Comparison of ENCODE assay signal across 8 cellular contexts in the genomic region with DNA sequence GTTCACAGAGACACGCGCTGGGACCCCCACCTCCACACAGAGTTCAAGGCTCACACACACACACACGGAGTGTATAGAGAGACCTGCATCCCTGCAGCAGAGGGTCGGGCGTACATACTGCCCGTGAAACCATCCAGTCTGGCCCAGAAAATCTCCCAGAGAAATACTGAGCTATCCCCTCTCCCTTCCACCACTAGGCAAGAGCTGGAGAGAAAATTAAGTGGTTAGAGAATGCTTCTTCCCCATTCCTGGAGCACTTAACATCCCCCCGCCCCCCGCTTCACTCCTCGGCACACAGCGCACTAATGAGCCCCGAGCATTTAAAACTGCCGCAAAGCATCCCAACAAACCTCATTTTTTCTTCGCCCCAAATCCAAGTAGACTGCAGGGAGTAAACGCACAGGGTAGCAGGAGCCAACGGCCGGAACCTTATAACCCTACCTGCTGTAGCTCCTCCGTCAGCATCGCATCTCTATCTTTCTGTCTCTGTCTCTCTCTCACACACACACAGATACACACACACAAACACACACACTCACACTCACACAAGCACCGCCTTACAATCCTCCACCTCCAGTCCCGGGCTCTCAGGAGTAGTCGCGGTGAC. TPM values are rescaled to one million over a fixed set of nuclear protein-coding genes. Genes with fewer than 3 reads are reported as not detected.
DNase-seq lines count a peak whose midpoint lies in the region; ATAC-seq, FAIRE-seq and TF ChIP-seq lines count a peak whose summit lies in the region.

No MANE protein-coding gene starts in this region.

- H3K4me3 ChIP-seq in BLaER1: peak overlapping the region; percentile 78
- H3K4me3 ChIP-seq in OCI-LY1 (ENCODE audit: low read depth, low read length, poor library complexity, severe bottlenecking): peak overlapping the region; percentile 77
- H3K4me3 ChIP-seq in right lobe of liver: peak overlapping the region; percentile 50 to 70 (median 52)
- peak overlapping the region; percentile 50 to 64 (median 51) for H3K4me3 ChIP-seq in thyroid gland (replicated peaks in 1 of 3)

- DNase-seq in cerebellar cortex (ENCODE audit: low spot score): peak; percentile 3
- DNase-seq in right lobe of liver: peak in 1 of 3 donors; percentile 34
- peak; percentile 38 to 51 for DNase-seq in thyroid gland
- no peak for DNase-seq in HTR-8/SVneo (ENCODE audit: insufficient read length, low spot score)

- H3K4me2 ChIP-seq in BLaER1 (peak overlapping the region; percentile 96), OCI-LY1 (ENCODE audit: low read length) (peak overlapping the region; percentile 84)

- TF ChIP-seq POLR2A in right lobe of liver (IDR thresholded peaks at IDR 0.05) (no peak), thyroid gland (IDR thresholded peaks at IDR 0.05) (no peak)

- 0% methylated on average over 22 of the region's 22 CpGs for WGBS in right lobe of liver (ENCODE audit: insufficient coverage, low coverage, low lambda C conversion rate, missing lambda C conversion rate)
- 0 to 1% methylated on average over 19 to 22 of the region's 22 CpGs for WGBS in thyroid gland, 2 donors

- H3K9me2 ChIP-seq in OCI-LY1 (ENCODE audit: low read depth, low read length): no peaks in the 10 kb centered on the region

- H2AFZ ChIP-seq in OCI-LY1 (ENCODE audit: low read length): no peak overlapping the region

- TF ChIP-seq CTCF in OCI-LY1 (IDR thresholded peaks at IDR 0.05; ENCODE audit: low read length) (no peak; the same call in 1 of the 2 replicates), right lobe of liver (IDR thresholded peaks at IDR 0.05) (no peak), thyroid gland (IDR thresholded peaks at IDR 0.05) (no peak)

- H3K9ac ChIP-seq in BLaER1 (peak overlapping the region; percentile 82), OCI-LY1 (ENCODE audit: low read length) (peak overlapping the region; percentile 75)

- peaks cover 4% of the 10 kb centered on the region; the same call in 1 of the 2 replicates for H3K9me3 ChIP-seq in BLaER1
- no peaks in the 10 kb centered on the region for H3K9me3 ChIP-seq in OCI-LY1 (ENCODE audit: low read length)
- H3K9me3 ChIP-seq in right lobe of liver: no peaks in the 10 kb centered on the region
- H3K9me3 ChIP-seq in thyroid gland: no peaks in the 10 kb centered on the region

- H3K27ac ChIP-seq in BLaER1: peak overlapping the region; percentile 68
- H3K27ac ChIP-seq in OCI-LY1 (ENCODE audit: low read depth, low read length, poor library complexity, severe bottlenecking): peak overlapping the region; percentile 65
- peak overlapping the region; percentile 80 to 95 (median 84) for H3K27ac ChIP-seq in right lobe of liver
- peak overlapping the region; percentile 42 to 99 (median 71) for H3K27ac ChIP-seq in thyroid gland

- H3K4me1 ChIP-seq in BLaER1 (peaks cover 34% of the 10 kb centered on the region), OCI-LY1 (ENCODE audit: insufficient read depth, low read length, severe bottlenecking) (peaks cover 52% of the 10 kb centered on the region), right lobe of liver (peaks cover 0 to 34% (median 15%) of the 10 kb centered on the region in 4 donors), thyroid gland (peaks cover 9 to 14% of the 10 kb centered on the region in 2 donors)

- H3K27me3 ChIP-seq in BLaER1 (no peaks in the 10 kb centered on the region), OCI-LY1 (ENCODE audit: insufficient read depth, low read length) (no peaks in the 10 kb centered on the region), right lobe of liver (no peaks in the 10 kb centered on the region), thyroid gland (no peaks in the 10 kb centered on the region)

- no peaks in the 10 kb centered on the region for H3F3A ChIP-seq in OCI-LY1 (ENCODE audit: insufficient read depth, low read length)

- H3K79me2 ChIP-seq in OCI-LY1 (ENCODE audit: insufficient read depth, low read length): peaks cover 35% of the 10 kb centered on the region

- H3K36me3 ChIP-seq in BLaER1 (peaks cover 30% of the 10 kb centered on the region), OCI-LY1 (ENCODE audit: insufficient read depth, low read length) (peaks cover 34% of the 10 kb centered on the region), right lobe of liver (peaks cover 0 to 16% (median 4%) of the 10 kb centered on the region in 4 donors), thyroid gland (no peaks in the 10 kb centered on the region)

- intact Hi-C loops in right lobe of liver (cut with DNase I): no loop called here
- intact Hi-C loops in thyroid gland (cut with DNase I): loop anchor here (10.0 kb wide), 1 partner anchor 197 kb away; no protein-coding TSS in a partner anchor

- ATAC-seq in GM19023 (IDR thresholded peaks at IDR 0.05; ENCODE audit: unreplicated experiment) (peak; percentile 0), right lobe of liver (peak in 2 of 4 donors; percentile 0 to 1), GM21723 (IDR thresholded peaks at IDR 0.05; ENCODE audit: unreplicated experiment) (no peak)

- H4K20me1 ChIP-seq in BLaER1 (peaks cover 16% of the 10 kb centered on the region; the same call in 1 of the 2 replicates), OCI-LY1 (ENCODE audit: insufficient read depth, low read length) (no peaks in the 10 kb centered on the region)

- FAIRE-seq in HTR-8/SVneo (lab: Jason Lieb, UNC): no peak

RNA-seq across cellular contexts. Expression of gene DUSP10, which starts 0.4 kb away (rescaled TPM):
- 10 to 100 TPM in 5 of 6 experiments, 1 to 10 TPM in 1; 7.7 to 22.3 (median 16.3) TPM for total RNA-seq in right lobe of liver
- 10 to 100 TPM in 1 of 4 donors, 1 to 10 TPM in 3; 7.2 to 13.8 (median 8.6) TPM for total RNA-seq in thyroid gland
